ENCODE assay signal across 1 cellular context in the genomic region with DNA sequence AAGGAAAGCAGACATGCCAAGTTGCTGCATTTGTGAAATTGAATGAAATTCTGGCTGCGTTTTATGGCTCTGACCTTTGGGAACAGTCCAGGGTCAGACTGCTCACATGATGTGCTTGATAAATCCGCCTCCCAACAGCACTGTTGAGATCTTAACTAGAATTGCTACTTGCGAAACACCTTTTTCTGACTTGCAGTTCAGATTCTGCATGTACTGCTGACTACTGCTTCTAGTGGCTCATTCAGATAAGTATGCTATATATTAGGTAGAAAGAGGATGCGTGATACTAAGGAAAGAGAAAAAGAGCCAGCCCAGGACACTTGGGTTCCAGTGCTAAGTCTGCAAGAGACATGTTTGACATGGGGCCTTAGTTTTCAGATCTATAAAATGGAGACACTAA.
TF ChIP-seq lines count a peak whose summit lies in the region.

No MANE protein-coding gene starts in this region.

TF ChIP-seq in SK-N-SH, 30 proteins besides CTCF, POLR2A, EP300 and RAD21 (continued from another document):
- no peak for TF ChIP-seq FOXM1 (IDR thresholded peaks at IDR 0.05; ENCODE audit: low read depth)
- TF ChIP-seq SMC3 (IDR thresholded peaks at IDR 0.05; ENCODE audit: low read depth, low read length) = no peak
- no peak for TF ChIP-seq FOSL2 (IDR thresholded peaks at IDR 0.05; ENCODE audit: borderline replicate concordance, low read depth)
- TF ChIP-seq, protein P1, sequence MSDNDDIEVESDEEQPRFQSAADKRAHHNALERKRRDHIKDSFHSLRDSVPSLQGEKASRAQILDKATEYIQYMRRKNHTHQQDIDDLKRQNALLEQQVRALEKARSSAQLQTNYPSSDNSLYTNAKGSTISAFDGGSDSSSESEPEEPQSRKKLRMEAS (IDR thresholded peaks at IDR 0.05; ENCODE audit: low read depth) = no peak
TF ChIP-seq in SK-N-SH: peak in this region for 0.
